In genomic region chr20:61839223-61839911, GRCh38 we compare ENCODE assay signal across 28 cellular contexts.
"Had no signal": no experiment of that assay in that cellular context is flagged by ENCODE, and none has a peak within 500 bp of the region (broad histone marks: within the 10 kb centered on the region; RNA-seq: fewer than 3 reads in every experiment).

No MANE protein-coding gene starts in this region.

- DNase-seq: activated CD4-positive, alpha-beta memory T cell treated with anti-CD3 and anti-CD28 coated beads for 36 hours; activated CD4-positive, alpha-beta T cell treated with anti-CD3 and anti-CD28 coated beads, Interleukin-2, amount 10 ng/mL, durations not matched to agents 24 days and 14 days; activated CD8-positive, alpha-beta memory T cell treated with anti-CD3 and anti-CD28 coated beads, Interleukin-2, amount 50 U/mL, for 4 hours; activated effector memory CD4-positive, alpha-beta T cell treated with anti-CD3 and anti-CD28 coated beads, Interleukin-2, amount 50 U/mL, for 16 hours; activated naive CD4-positive, alpha-beta T cell treated with anti-CD3 and anti-CD28 coated beads for 36 hours; activated naive CD8-positive, alpha-beta T cell treated with anti-CD3 and anti-CD28 coated beads, Interleukin-2, amount 10 ng/mL, durations not matched to agents 7 days and 5 days; activated T-cell treated with anti-CD3 and anti-CD28 coated beads, Interleukin-2, amount 50 U/mL, for 1 hour; brain microvascular endothelial cell; caudate nucleus; foreskin keratinocyte; heart right ventricle; kidney glomerular epithelial cell; left ventricle myocardium inferior; mammary epithelial cell; midbrain; naive thymus-derived CD8-positive, alpha-beta T cell; occipital lobe; stimulated activated naive CD4-positive, alpha-beta T cell; T-helper 9 cell; transverse colon; uterus; WERI-Rb-1 had no signal

- H3K4me3 ChIP-seq: ascending aorta, heart right ventricle, left ventricle myocardium inferior, right atrium auricular region, spleen, suprapubic skin, transverse colon, uterus had no signal

- H3K36me3 ChIP-seq: ascending aorta, brain microvascular endothelial cell, heart right ventricle, left ventricle myocardium inferior, right atrium auricular region, spleen, suprapubic skin, transverse colon, uterus, WERI-Rb-1 had no signal

- H3K27me3 ChIP-seq: ascending aorta, brain microvascular endothelial cell, right atrium auricular region, spleen, transverse colon, uterus had no signal

- ATAC-seq: activated CD4-positive, CD25-positive, alpha-beta regulatory T cell treated with anti-CD3 and anti-CD28 coated beads, Interleukin-2, amount 50 U/mL, for 24 hours; foreskin keratinocyte; heart right ventricle; naive thymus-derived CD8-positive, alpha-beta T cell had no signal

- H3K9me3 ChIP-seq: ascending aorta, heart right ventricle, left ventricle myocardium inferior, right atrium auricular region, spleen, suprapubic skin, transverse colon, uterus had no signal

- H3K4me1 ChIP-seq: ascending aorta, foreskin keratinocyte, heart right ventricle, left ventricle myocardium inferior, right atrium auricular region, spleen, suprapubic skin, transverse colon, uterus had no signal

- FAIRE-seq: endothelial cell of umbilical vein had no signal

- H3K27ac ChIP-seq: ascending aorta, brain microvascular endothelial cell, foreskin keratinocyte, heart right ventricle, left ventricle myocardium inferior, right atrium auricular region, spleen, suprapubic skin, transverse colon, uterus, WERI-Rb-1 had no signal
